12 cellular contexts compared by ENCODE assay signal in the genomic region with DNA sequence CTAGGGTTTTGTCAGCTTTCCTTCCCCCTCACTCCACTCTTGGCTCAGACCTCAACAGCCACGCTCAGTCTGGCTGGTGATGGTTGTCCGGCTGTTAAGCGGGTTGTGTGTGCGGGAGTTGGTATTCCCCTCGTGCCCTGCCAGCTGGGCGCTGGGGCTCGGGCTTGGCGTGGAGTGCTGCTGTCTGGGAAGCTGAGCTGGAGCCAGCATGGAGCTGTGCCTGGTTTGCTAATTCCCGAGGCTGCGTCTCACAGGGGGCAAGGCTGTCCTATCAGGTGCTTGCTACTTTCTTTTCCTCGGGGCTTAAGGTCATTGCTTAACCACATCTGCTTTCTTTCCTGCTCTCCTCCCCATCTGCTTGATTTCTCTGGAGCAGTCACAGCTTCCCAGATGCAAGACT. TPM values are rescaled to one million over a fixed set of nuclear protein-coding genes. Genes with fewer than 3 reads are reported as not detected.
DNase-seq lines count a peak whose midpoint lies in the region; ATAC-seq and TF ChIP-seq lines count a peak whose summit lies in the region.
"Had no signal": no experiment of that assay in that cellular context is flagged by ENCODE, and none has a peak within 500 bp of the region (broad histone marks: within the 10 kb centered on the region; RNA-seq: fewer than 3 reads in every experiment).

No MANE protein-coding gene starts in this region.

- in situ Hi-C loops in transverse colon (cut with MboI; ENCODE audit: low pct_ligation_motif_present in 1 of 4, low pct_unique_long_range_greater_than_20kb in 1 of 4, low sequenced_read_pairs in 3 of 4), result no loop called here

- ATAC-seq in HG03342 (IDR thresholded peaks at IDR 0.05; ENCODE audit: unreplicated experiment), result no peak
- ATAC-seq: A549 had no signal

- H3K36me3 ChIP-seq in esophagus squamous epithelium (peaks cover 0 to 51% (median 0%) of the 10 kb centered on the region in 3 donors), transverse colon (no peaks in the 10 kb centered on the region)

- DNase-seq in NCI-H2196 (lab: John Stamatoyannopoulos, UW; ENCODE audit: unreplicated experiment), result peak; percentile 29
- DNase-seq in NCI-H2196 treated with DMSO at 0.1 percent for 48 hours (lab: John Stamatoyannopoulos, UW; ENCODE audit: unreplicated experiment), result no peak
- no peak for DNase-seq in esophagus squamous epithelium (lab: John Stamatoyannopoulos, UW)
- DNase-seq in lung microvascular endothelial cell (ENCODE audit: low read depth in 2 of 2), result peak; percentile 28 to 52
- DNase-seq in transverse colon, result peak; percentile 43
- no peak for DNase-seq in dedifferentiated amniotic fluid mesenchymal stem cell (ENCODE audit: extremely low spot score)
- no peak for DNase-seq in NCI-H187 (lab: John Stamatoyannopoulos, UW)
- DNase-seq: NCI-H510A, T-helper 1 cell had no signal

- no peaks in the 10 kb centered on the region for H3K9me3 ChIP-seq in esophagus squamous epithelium
- no peaks in the 10 kb centered on the region for H3K9me3 ChIP-seq in transverse colon
- H3K9me3 ChIP-seq: A549, upper lobe of left lung had no signal

- TF ChIP-seq CTCF in esophagus squamous epithelium (IDR thresholded peaks at IDR 0.05) (no peak), transverse colon (IDR thresholded peaks at IDR 0.05) (no peak)

- peak overlapping the region in 1 of 4 donors; percentile 1 for H3K4me3 ChIP-seq in esophagus squamous epithelium
- H3K4me3 ChIP-seq in transverse colon, result no peak overlapping the region
- H3K4me3 ChIP-seq: A549, upper lobe of left lung had no signal

- no peak for TF ChIP-seq EP300 in transverse colon (IDR thresholded peaks at IDR 0.05; ENCODE audit: low read depth)

- H3K27ac ChIP-seq in esophagus squamous epithelium, result peak overlapping the region in 3 of 4 donors; percentile 33 to 65 (median 49)
- H3K27ac ChIP-seq in transverse colon, result peak overlapping the region; percentile 48 to 74 (median 64)
- H3K27ac ChIP-seq: A549 had no signal

- intact Hi-C loops in esophagus squamous epithelium (cut with DNase I), result no loop called here
- intact Hi-C loops in transverse colon (cut with DNase I; ENCODE audit: low total_unique reads), result no loop called here

- WGBS in esophagus squamous epithelium, 2 donors, result 32 to 45% methylated on average over 5 to 11 of the region's 11 CpGs
- 65% methylated on average over 11 of the region's 11 CpGs; no CpG with 5 or more reads in 1 of the 2 donors for WGBS in transverse colon (ENCODE audit: low coverage in 1 of 2), 2 donors

- H3K27me3 ChIP-seq in esophagus squamous epithelium (no peaks in the 10 kb centered on the region), transverse colon (no peaks in the 10 kb centered on the region)
- H3K27me3 ChIP-seq: upper lobe of left lung had no signal

- TF ChIP-seq POLR2A in esophagus squamous epithelium (IDR thresholded peaks at IDR 0.05), result no peak
- TF ChIP-seq POLR2A in transverse colon (IDR thresholded peaks at IDR 0.05), result no peak

- H3K4me1 ChIP-seq in esophagus squamous epithelium, result peaks cover 0 to 40% (median 8%) of the 10 kb centered on the region in 3 donors
- peaks cover 7 to 33% (median 18%) of the 10 kb centered on the region in 4 donors for H3K4me1 ChIP-seq in transverse colon

RNA-seq across cellular contexts. Expression of gene PDIA5, which starts 29.9 kb away (rescaled TPM):
- total RNA-seq in esophagus squamous epithelium (10 to 100 TPM in 3 of 4 donors, 1 to 10 TPM in 1; 3.9 to 13.0 (median 12.0) TPM), lung microvascular endothelial cell (53.4 and 60.4 TPM in 2 replicates), transverse colon (100 to 1,000 TPM in 2 of 4 donors, 10 to 100 TPM in 2; 17.3 to 185 (median 65.1) TPM)

Comparison
In these comparisons a context has a peak if more than half of its experiments do, and no peak if none do; other contexts are left out.
1. DNase-seq: peak in NCI-H2196 (single experiment), lung microvascular endothelial cell (2 of 2) and transverse colon (single experiment); none in NCI-H2196 treated with DMSO at 0.1 percent for 48 hours (single experiment), esophagus squamous epithelium (single experiment), dedifferentiated amniotic fluid mesenchymal stem cell (single experiment) and NCI-H187 (0 of 2).